12 cellular contexts compared by ENCODE assay signal in genomic region chr15:61857169-61857829, GRCh38.
DNase-seq lines count a peak whose midpoint lies in the region; ATAC-seq, FAIRE-seq and TF ChIP-seq lines count a peak whose summit lies in the region.
"Had no signal": no experiment of that assay in that cellular context is flagged by ENCODE, and none has a peak within 500 bp of the region (broad histone marks: within the 10 kb centered on the region; RNA-seq: fewer than 3 reads in every experiment).

No MANE protein-coding gene starts in this region.

- no peak for DNase-seq in A549 (ENCODE audit: low read depth in 1 of 2, low spot score in 1 of 2)
- no peak for DNase-seq in GM18507 (ENCODE audit: extremely low spot score, insufficient read length, low read depth)
- DNase-seq in central memory CD4-positive, alpha-beta T cell = peak; percentile 67
- DNase-seq in mesendoderm = peak; percentile 13
- no peak for DNase-seq in D721Med (ENCODE audit: insufficient read length, low spot score)
- no peak for DNase-seq in NCI-H1092 treated with DMSO at 0.1 percent for 48 hours (lab: John Stamatoyannopoulos, UW)
- DNase-seq in activated naive CD4-positive, alpha-beta T cell treated with anti-CD3 and anti-CD28 coated beads, Interleukin-2, amount 50 U/mL, for 72 hours (ENCODE audit: low spot score in 2 of 2) = no peak
- DNase-seq in effector CD8-positive, alpha-beta T cell (lab: John Stamatoyannopoulos, UW) = no peak
- DNase-seq: DND-41; esophagus squamous epithelium; NK-92 treated with Interleukin-12 subunit alpha and Interleukin-12 subunit beta, amount 100 ng/mL, for 24 hours had no signal

- H4K8ac ChIP-seq in mesendoderm (ENCODE audit: low read depth, low read length) = no peak overlapping the region

- no peaks in the 10 kb centered on the region for H3K9me3 Mint-ChIP-seq in activated naive CD4-positive, alpha-beta T cell treated with anti-CD3 and anti-CD28 coated beads, Interleukin-2, amount 50 U/mL, for 72 hours

- TF ChIP-seq EP300 in A549 (IDR thresholded peaks at IDR 0.05) = no peak

- H3K79me2 ChIP-seq in mesendoderm (ENCODE audit: control insufficient read depth, insufficient read depth, low read length) = no peaks in the 10 kb centered on the region

- no peaks in the 10 kb centered on the region for H3K27me3 ChIP-seq in mesendoderm (ENCODE audit: insufficient read depth, low read length, poor library complexity)
- H3K27me3 ChIP-seq: esophagus squamous epithelium had no signal

- TF ChIP-seq CTCF in A549 (IDR thresholded peaks at IDR 0.05) (no peak), D721Med (IDR thresholded peaks at IDR 0.05; ENCODE audit: insufficient read depth, missing control alignments) (no peak)

- H3K36me3 Mint-ChIP-seq in activated naive CD4-positive, alpha-beta T cell treated with anti-CD3 and anti-CD28 coated beads, Interleukin-2, amount 50 U/mL, for 72 hours = no peaks in the 10 kb centered on the region

- no peak overlapping the region for H2BK5ac ChIP-seq in mesendoderm (ENCODE audit: low read length)

- no peak overlapping the region for H3K4ac ChIP-seq in mesendoderm (ENCODE audit: low read depth, low read length)

- no peak overlapping the region for H3K9ac ChIP-seq in mesendoderm (ENCODE audit: low read length)

- H3K4me2 ChIP-seq in A549 (no peak overlapping the region), mesendoderm (ENCODE audit: low read length) (no peak overlapping the region)

- H3K36me3 ChIP-seq in mesendoderm (ENCODE audit: control insufficient read depth, insufficient read depth, low read length) = no peaks in the 10 kb centered on the region

- TF ChIP-seq RAD21 in A549 (conservative IDR thresholded peaks at IDR 0.05 in 1 of 2, IDR thresholded peaks at IDR 0.05 in 1 of 2) = no peak

- H3K4me1 ChIP-seq in A549 (no peaks in the 10 kb centered on the region), mesendoderm (ENCODE audit: control insufficient read depth, low read depth, low read length) (no peaks in the 10 kb centered on the region)
- H3K4me1 ChIP-seq: esophagus squamous epithelium had no signal

- POLR2A ChIA-PET in A549 (lab: Yijun Ruan, JAX) = interaction anchor here (0.6 kb wide), 1 partner anchor 145 kb away, joined by 4 read pairs; no protein-coding TSS in a partner anchor

- no peak; a peak in 1 of 6 replicates for ATAC-seq in A549
- ATAC-seq in activated naive CD4-positive, alpha-beta T cell treated with anti-CD3 and anti-CD28 coated beads, Interleukin-2, amount 50 U/mL, for 72 hours = no peak

- 90% methylated on average over 8 of the region's 8 CpGs for WGBS in A549 (ENCODE audit: missing lambda C conversion rate)
- no CpG with 5 or more reads among the region's 8 CpGs for WGBS in mesendoderm (ENCODE audit: extremely low coverage, insufficient coverage, low lambda C conversion rate)

- H2BK15ac ChIP-seq in mesendoderm (replicated peaks; ENCODE audit: low read depth) = no peak overlapping the region

- CTCF ChIA-PET in A549 (lab: Yijun Ruan, JAX) = interaction anchor here (0.8 to 1.0 kb wide), 2 partner anchors 22 to 24 kb away, joined by 3 to 4 read pairs; no protein-coding TSS in a partner anchor

- H3K9me3 ChIP-seq in A549 = no peaks in the 10 kb centered on the region
- H3K9me3 ChIP-seq: esophagus squamous epithelium, thoracic aorta had no signal

- H3K27ac ChIP-seq in A549 (no peak overlapping the region), mesendoderm (ENCODE audit: low read depth, low read length) (no peak overlapping the region)
- H3K27ac ChIP-seq: thoracic aorta had no signal

- H4K5ac ChIP-seq in mesendoderm (ENCODE audit: low read length) = no peak overlapping the region

- H2BK120ac ChIP-seq in mesendoderm (ENCODE audit: low read depth, low read length) = no peak overlapping the region

- no peak overlapping the region for H3K27ac Mint-ChIP-seq in activated naive CD4-positive, alpha-beta T cell treated with anti-CD3 and anti-CD28 coated beads, Interleukin-2, amount 50 U/mL, for 72 hours

- no peaks in the 10 kb centered on the region for H3K79me1 ChIP-seq in mesendoderm (ENCODE audit: low read length)

- no peak for TF ChIP-seq POLR2A in A549 (IDR thresholded peaks at IDR 0.05; ENCODE audit: low read length)

- no peak overlapping the region for H2AK5ac ChIP-seq in mesendoderm (ENCODE audit: low read length)

- H3K56ac ChIP-seq in mesendoderm (ENCODE audit: low read length) = no peak overlapping the region

- FAIRE-seq in A549 (lab: Jason Lieb, UNC) (peak; percentile 76), GM18507 (lab: Jason Lieb, UNC) (peak; percentile 70), D721Med (lab: Jason Lieb, UNC) (no peak)

- H3K18ac ChIP-seq in mesendoderm (ENCODE audit: low read length) = no peak overlapping the region

- H3K23ac ChIP-seq in mesendoderm (ENCODE audit: low read length) = no peak overlapping the region

- no peak overlapping the region for H3K4me3 ChIP-seq in A549
- no peak overlapping the region for H3K4me3 ChIP-seq in mesendoderm (ENCODE audit: low read length)
- H3K4me3 ChIP-seq: thoracic aorta had no signal

TF ChIP-seq in A549, 52 proteins besides CTCF, POLR2A, EP300 and RAD21:
- TF ChIP-seq JUN (IDR thresholded peaks at IDR 0.05) (no peak), EHF (CRISPR knock-in tag; IDR thresholded peaks at IDR 0.05) (no peak), JUNB (IDR thresholded peaks at IDR 0.05) (no peak), NPAS2 (CRISPR knock-in tag; IDR thresholded peaks at IDR 0.05; ENCODE audit: borderline replicate concordance) (no peak), HOXA7 (CRISPR knock-in tag; IDR thresholded peaks at IDR 0.05) (no peak), RCOR1 (IDR thresholded peaks at IDR 0.05; ENCODE audit: low read depth, low read length) (no peak), CBX2 (IDR thresholded peaks at IDR 0.05; ENCODE audit: borderline replicate concordance, low read depth) (no peak), KDM5A (IDR thresholded peaks at IDR 0.05) (no peak), RFX5 (IDR thresholded peaks at IDR 0.05) (no peak), NFE2L2 (conservative IDR thresholded peaks at IDR 0.05; ENCODE audit: low read length) (no peak), ZC3H11A (IDR thresholded peaks at IDR 0.05) (no peak), SREBF2 (IDR thresholded peaks at IDR 0.05) (no peak), MAZ (IDR thresholded peaks at IDR 0.05; ENCODE audit: borderline replicate concordance, low read depth, low read length) (no peak), FOXS1 (CRISPR knock-in tag; IDR thresholded peaks at IDR 0.05) (no peak), E2F6 (IDR thresholded peaks at IDR 0.05; ENCODE audit: borderline replicate concordance, low read depth) (no peak)
- TF ChIP-seq, protein P1, sequence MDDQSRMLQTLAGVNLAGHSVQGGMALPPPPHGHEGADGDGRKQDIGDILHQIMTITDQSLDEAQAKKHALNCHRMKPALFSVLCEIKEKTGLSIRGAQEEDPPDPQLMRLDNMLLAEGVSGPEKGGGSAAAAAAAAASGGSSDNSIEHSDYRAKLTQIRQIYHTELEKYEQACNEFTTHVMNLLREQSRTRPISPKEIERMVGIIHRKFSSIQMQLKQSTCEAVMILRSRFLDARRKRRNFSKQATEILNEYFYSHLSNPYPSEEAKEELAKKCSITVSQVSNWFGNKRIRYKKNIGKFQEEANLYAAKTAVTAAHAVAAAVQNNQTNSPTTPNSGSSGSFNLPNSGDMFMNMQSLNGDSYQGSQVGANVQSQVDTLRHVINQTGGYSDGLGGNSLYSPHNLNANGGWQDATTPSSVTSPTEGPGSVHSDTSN (IDR thresholded peaks at IDR 0.05) = no peak

Comparison
In these comparisons a context has a peak if more than half of its experiments do, and no peak if none do; other contexts are left out.
1. DNase-seq: peak in central memory CD4-positive, alpha-beta T cell (single experiment) and mesendoderm (single experiment); none in A549 (0 of 2), GM18507 (single experiment), D721Med (single experiment), NCI-H1092 treated with DMSO at 0.1 percent for 48 hours (single experiment), activated naive CD4-positive, alpha-beta T cell treated with anti-CD3 and anti-CD28 coated beads, Interleukin-2, amount 50 U/mL, for 72 hours (0 of 2) and effector CD8-positive, alpha-beta T cell (single experiment).